ENCODE assay signal across 26 cellular contexts in genomic region chr18:37222383-37223378, GRCh38.
DNase-seq lines count a peak whose midpoint lies in the region; ATAC-seq lines count a peak whose summit lies in the region.
"Had no signal": no experiment of that assay in that cellular context is flagged by ENCODE, and none has a peak within 500 bp of the region (broad histone marks: within the 10 kb centered on the region; RNA-seq: fewer than 3 reads in every experiment).

No MANE protein-coding gene starts in this region.

- H3K36me3 ChIP-seq in effector memory CD4-positive, alpha-beta T cell (ENCODE audit: control insufficient read depth, insufficient read depth, low read length), result no peaks in the 10 kb centered on the region
- H3K36me3 ChIP-seq: lower lobe of right lung had no signal

- intact Hi-C loops in sciatic nerve (cut with DNase I), result no loop called here

- no peak overlapping the region for H3K27ac ChIP-seq in effector memory CD4-positive, alpha-beta T cell (ENCODE audit: insufficient read depth, low read length, poor library complexity, severe bottlenecking)
- H3K27ac ChIP-seq: 22Rv1, gastroesophageal sphincter, hepatocyte, lower lobe of right lung, RWPE1 had no signal

- H3K27me3 ChIP-seq in effector memory CD4-positive, alpha-beta T cell (replicated peaks; ENCODE audit: control insufficient read depth, insufficient read depth, low read length, poor library complexity, severe bottlenecking), result no peaks in the 10 kb centered on the region
- H3K27me3 ChIP-seq: gastroesophageal sphincter, hepatocyte had no signal

- H3K4me1 ChIP-seq in effector memory CD4-positive, alpha-beta T cell (ENCODE audit: control insufficient read depth, insufficient read depth, low read length, poor library complexity, severe bottlenecking), result no peaks in the 10 kb centered on the region
- H3K4me1 ChIP-seq: gastroesophageal sphincter, lower lobe of right lung had no signal

- ATAC-seq in sciatic nerve (peak; percentile 52), HG02970 (IDR thresholded peaks at IDR 0.05; ENCODE audit: low FRiP score, unreplicated experiment) (no peak)
- no peak for ATAC-seq in stimulated activated naive CD8-positive, alpha-beta T cell treated with anti-CD3 and anti-CD28 coated beads, Interleukin-15, Interleukin-2, amounts not matched to agents 100 U/mL and 50 U/mL, for 24 hours
- ATAC-seq: activated T-cell treated with anti-CD3 and anti-CD28 coated beads, Interleukin-2, amount 50 U/mL, for 4 hours; esophagus mucosa; gastroesophageal sphincter; lower lobe of right lung; naive thymus-derived CD8-positive, alpha-beta T cell; T-cell had no signal

- DNase-seq in DMS53 (lab: John Stamatoyannopoulos, UW), result peak; percentile 33
- DNase-seq in DMS53 treated with DMSO at 0.1 percent for 48 hours (lab: John Stamatoyannopoulos, UW; ENCODE audit: unreplicated experiment), result no peak
- peak; percentile 14 for DNase-seq in NCI-H460 (ENCODE audit: extremely low read depth, low read depth)
- DNase-seq in dedifferentiated amniotic fluid mesenchymal stem cell (ENCODE audit: extremely low spot score), result peak; percentile 52
- no peak for DNase-seq in sciatic nerve (ENCODE audit: low spot score)
- no peak for DNase-seq in effector memory CD4-positive, alpha-beta T cell
- no peak for DNase-seq in stimulated activated naive CD8-positive, alpha-beta T cell treated with anti-CD3 and anti-CD28 coated beads, Interleukin-15, Interleukin-2, amounts not matched to agents 100 U/mL and 50 U/mL, for 24 hours
- DNase-seq: activated B cell treated with CpG ODN at 0.5 μM for 24 hours; activated CD4-positive, alpha-beta T cell treated with anti-CD3 and anti-CD28 coated beads, Interleukin-2, amount 10 ng/mL, durations not matched to agents 7 days and 5 days; activated gamma-delta T cell; activated T-cell treated with anti-CD3 and anti-CD28 coated beads, Interleukin-2, amount 50 U/mL, for 4 hours; Calu3; central memory CD4-positive, alpha-beta T cell; dermis blood vessel endothelial cell; Kasumi-1; lower lobe of right lung; naive thymus-derived CD8-positive, alpha-beta T cell; NCI-H146; small intestine; T-cell had no signal

- H3K4me3 ChIP-seq in effector memory CD4-positive, alpha-beta T cell (ENCODE audit: insufficient read depth, low read depth, low read length, poor library complexity, severe bottlenecking), result no peak overlapping the region
- H3K4me3 ChIP-seq: gastroesophageal sphincter, hepatocyte, lower lobe of right lung had no signal

- H3K9me3 ChIP-seq in effector memory CD4-positive, alpha-beta T cell (ENCODE audit: control insufficient read depth, low read length), result no peaks in the 10 kb centered on the region
- H3K9me3 ChIP-seq: lower lobe of right lung had no signal

Comparison
In these comparisons a context has a peak if more than half of its experiments do, and no peak if none do; other contexts are left out.
1. DNase-seq: peak in DMS53 (single experiment), NCI-H460 (single experiment) and dedifferentiated amniotic fluid mesenchymal stem cell (single experiment); none in DMS53 treated with DMSO at 0.1 percent for 48 hours (single experiment), sciatic nerve (single experiment), effector memory CD4-positive, alpha-beta T cell (0 of 3) and stimulated activated naive CD8-positive, alpha-beta T cell treated with anti-CD3 and anti-CD28 coated beads, Interleukin-15, Interleukin-2, amounts not matched to agents 100 U/mL and 50 U/mL, for 24 hours (single experiment).